Comparison of ENCODE assay signal across 1 cellular context in genomic region chr19:38389101-38389925, GRCh38.
TF ChIP-seq lines count a peak whose summit lies in the region.

No MANE protein-coding gene starts in this region.

TF ChIP-seq in WTC11, 78 proteins besides CTCF, POLR2A, EP300 and RAD21 (continued from another document):
- TF ChIP-seq ZNF281 (CRISPR knock-in tag; IDR thresholded peaks at IDR 0.05) = peak; percentile 73
- no peak for TF ChIP-seq NFE2L1 (CRISPR knock-in tag; IDR thresholded peaks at IDR 0.05)
- peak; percentile 77 for TF ChIP-seq HMGXB4 (CRISPR knock-in tag; IDR thresholded peaks at IDR 0.05)
- TF ChIP-seq USF1 (CRISPR knock-in tag; IDR thresholded peaks at IDR 0.05) = peak; percentile 95
- no peak for TF ChIP-seq ATF2 (CRISPR knock-in tag; IDR thresholded peaks at IDR 0.05; ENCODE audit: borderline replicate concordance, low read depth)
- no peak for TF ChIP-seq FOXJ3 (CRISPR knock-in tag; IDR thresholded peaks at IDR 0.05; ENCODE audit: borderline replicate concordance)
- peak; percentile 46; the same call in 1 of the 2 replicates for TF ChIP-seq ZNF232 (CRISPR knock-in tag; IDR thresholded peaks at IDR 0.05)
- TF ChIP-seq ETV6 (CRISPR knock-in tag; IDR thresholded peaks at IDR 0.05) = 0 out of 2 replicates have a peak, but pooled peaks have one; percentile 57
- no peak for TF ChIP-seq ZMAT4 (CRISPR knock-in tag; IDR thresholded peaks at IDR 0.05)
- peak; percentile 96 for TF ChIP-seq USF2 (CRISPR knock-in tag; IDR thresholded peaks at IDR 0.05)
- peak; percentile 60; the same call in 1 of the 2 replicates for TF ChIP-seq CREM (CRISPR knock-in tag; IDR thresholded peaks at IDR 0.05)
- TF ChIP-seq ZNF416 (CRISPR knock-in tag; IDR thresholded peaks at IDR 0.05) = no peak
- no peak for TF ChIP-seq AR (CRISPR knock-in tag; IDR thresholded peaks at IDR 0.05)
